Comparison of ENCODE assay signal across 9 cellular contexts in the genomic region with DNA sequence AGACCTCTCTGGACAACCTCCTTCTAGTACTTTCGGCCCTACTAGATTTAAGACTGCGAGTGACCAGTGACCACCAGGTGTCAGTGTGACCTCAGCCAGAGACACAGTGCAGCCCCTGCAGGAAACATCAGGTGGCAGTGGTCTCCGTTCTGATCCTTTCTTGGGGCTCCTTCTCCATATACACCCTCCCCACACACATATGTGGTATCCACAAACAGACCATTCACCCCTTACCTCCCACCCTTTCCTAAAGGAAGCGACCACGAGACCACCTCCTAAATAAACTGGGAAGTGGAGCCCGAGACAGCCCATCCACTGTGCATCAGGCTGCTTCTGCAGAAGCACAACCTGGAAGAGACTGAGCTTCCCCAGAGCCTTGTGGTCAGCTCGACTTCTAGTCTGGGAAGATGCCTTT. TPM values are rescaled to one million over a fixed set of nuclear protein-coding genes. Genes with fewer than 3 reads are reported as not detected.
A peak's percentile ranks its signal among the peaks of the same experiment; 100 is the strongest.
DNase-seq lines count a peak whose midpoint lies in the region; ATAC-seq and TF ChIP-seq lines count a peak whose summit lies in the region.
"Had no signal": no experiment of that assay in that cellular context is flagged by ENCODE, and none has a peak within 500 bp of the region (broad histone marks: within the 10 kb centered on the region; RNA-seq: fewer than 3 reads in every experiment).

No MANE protein-coding gene starts in this region.

- H3K4me3 ChIP-seq in Peyer's patch (no peak overlapping the region), fibroblast of villous mesenchyme (ENCODE audit: low read depth, low read length) (no peak overlapping the region), thyroid gland (replicated peaks in 1 of 3) (no peak overlapping the region)
- H3K4me3 ChIP-seq: SK-N-MC had no signal

- no peaks in the 10 kb centered on the region for H3K9me3 Mint-ChIP-seq in activated T-helper 1 cell treated with anti-CD3 and anti-CD28 coated beads, Interleukin-12 subunit alpha, Interleukin-12 subunit beta, Interleukin-2, Interleukin-4 antibody, amounts not matched to agents 30 ng/mL and 10 ng/mL and 1 ng/mL, durations not matched to agents 14 hours and 24 hours and 36 hours

- peak overlapping the region; percentile 34 for H3K27ac Mint-ChIP-seq in activated T-helper 1 cell treated with anti-CD3 and anti-CD28 coated beads, Interleukin-12 subunit alpha, Interleukin-12 subunit beta, Interleukin-2, Interleukin-4 antibody, amounts not matched to agents 30 ng/mL and 10 ng/mL and 1 ng/mL, durations not matched to agents 14 hours and 24 hours and 36 hours

- TF ChIP-seq CTCF in Peyer's patch (IDR thresholded peaks at IDR 0.05) (peak; percentile 65 to 95 (median 90)), fibroblast of villous mesenchyme (IDR thresholded peaks at IDR 0.05; ENCODE audit: insufficient read depth, low read depth, low read length) (peak; percentile 96), thyroid gland (IDR thresholded peaks at IDR 0.05) (peak; percentile 62 to 99 (median 83))

- peaks cover 28% of the 10 kb centered on the region for H3K36me3 Mint-ChIP-seq in activated T-helper 1 cell treated with anti-CD3 and anti-CD28 coated beads, Interleukin-12 subunit alpha, Interleukin-12 subunit beta, Interleukin-2, Interleukin-4 antibody, amounts not matched to agents 30 ng/mL and 10 ng/mL and 1 ng/mL, durations not matched to agents 14 hours and 24 hours and 36 hours (ENCODE audit: low read depth)

- H3K27ac ChIP-seq in Peyer's patch (no peak overlapping the region), thyroid gland (no peak overlapping the region)
- H3K27ac ChIP-seq: SK-N-MC had no signal

- 53 to 64% methylated on average over 7 of the region's 7 CpGs for WGBS in thyroid gland, 2 donors

- no peak for TF ChIP-seq POLR2A in Peyer's patch (IDR thresholded peaks at IDR 0.05)
- no peak for TF ChIP-seq POLR2A in thyroid gland (IDR thresholded peaks at IDR 0.05)

- H3K4me1 ChIP-seq in Peyer's patch: peaks cover 0 to 35% (median 5%) of the 10 kb centered on the region in 4 donors
- peaks cover 8 to 10% of the 10 kb centered on the region in 2 donors for H3K4me1 ChIP-seq in thyroid gland

- ATAC-seq in HG03565 (IDR thresholded peaks at IDR 0.05; ENCODE audit: unreplicated experiment) (peak; percentile 54), GM18870 (IDR thresholded peaks at IDR 0.05; ENCODE audit: unreplicated experiment) (no peak)

- H3K4me1 Mint-ChIP-seq in activated T-helper 1 cell treated with anti-CD3 and anti-CD28 coated beads, Interleukin-12 subunit alpha, Interleukin-12 subunit beta, Interleukin-2, Interleukin-4 antibody, amounts not matched to agents 30 ng/mL and 10 ng/mL and 1 ng/mL, durations not matched to agents 14 hours and 24 hours and 36 hours (ENCODE audit: low read depth): peaks cover 23% of the 10 kb centered on the region

- intact Hi-C loops in activated T-helper 1 cell treated with anti-CD3 and anti-CD28 coated beads, Interleukin-12 subunit alpha, Interleukin-12 subunit beta, Interleukin-2, Interleukin-4 antibody, amounts not matched to agents 30 ng/mL and 10 ng/mL and 1 ng/mL, durations not matched to agents 14 hours and 24 hours and 36 hours (cut with micrococcal nuclease): loop anchor here (1.0 to 5.0 kb wide), 3 partner anchors 146 to 268 kb away; no protein-coding TSS in a partner anchor
- intact Hi-C loops in thyroid gland (cut with DNase I): loop anchor here (2.0 kb wide), 1 partner anchor 270 kb away; no protein-coding TSS in a partner anchor

- no peaks in the 10 kb centered on the region for H3K27me3 ChIP-seq in Peyer's patch
- no peaks in the 10 kb centered on the region for H3K27me3 ChIP-seq in thyroid gland

- no peaks in the 10 kb centered on the region for H3K9me3 ChIP-seq in Peyer's patch
- no peaks in the 10 kb centered on the region for H3K9me3 ChIP-seq in thyroid gland

- H3K36me3 ChIP-seq in Peyer's patch (peaks cover 0 to 32% (median 0%) of the 10 kb centered on the region in 3 donors), thyroid gland (no peaks in the 10 kb centered on the region)

- DNase-seq in CMK (ENCODE audit: low read depth) (peak; percentile 49), Peyer's patch (peak; percentile 73 to 88 (median 77)), fibroblast of villous mesenchyme (ENCODE audit: low read depth) (peak; percentile 76), occipital lobe (lab: John Stamatoyannopoulos, UW) (peak; percentile 51), thyroid gland (peak; percentile 75 to 78)
- peak; percentile 47 for DNase-seq in activated T-helper 1 cell treated with anti-CD3 and anti-CD28 coated beads, Interleukin-12 subunit alpha, Interleukin-12 subunit beta, Interleukin-2, Interleukin-4 antibody, amounts not matched to agents 30 ng/mL and 10 ng/mL and 1 ng/mL, durations not matched to agents 14 hours and 24 hours and 36 hours (ENCODE audit: low spot score)

- no peak overlapping the region for H3K4me3 Mint-ChIP-seq in activated T-helper 1 cell treated with anti-CD3 and anti-CD28 coated beads, Interleukin-12 subunit alpha, Interleukin-12 subunit beta, Interleukin-2, Interleukin-4 antibody, amounts not matched to agents 30 ng/mL and 10 ng/mL and 1 ng/mL, durations not matched to agents 14 hours and 24 hours and 36 hours

- H3K27me3 Mint-ChIP-seq in activated T-helper 1 cell treated with anti-CD3 and anti-CD28 coated beads, Interleukin-12 subunit alpha, Interleukin-12 subunit beta, Interleukin-2, Interleukin-4 antibody, amounts not matched to agents 30 ng/mL and 10 ng/mL and 1 ng/mL, durations not matched to agents 14 hours and 24 hours and 36 hours (ENCODE audit: insufficient read depth): no peaks in the 10 kb centered on the region

RNA-seq across cellular contexts. Expression of a gene that starts 38.5 kb away (rescaled TPM):
- total RNA-seq in Peyer's patch (100 to 1,000 TPM in 2 of 4 donors, 10 to 100 TPM in 2; 18.2 to 329 (median 117) TPM), fibroblast of villous mesenchyme (under 0.01 and 0.32 TPM in 2 replicates), occipital lobe (1.7 TPM), thyroid gland (1 to 10 TPM in 2 of 4 donors, under 1 TPM in 2; 0.73 to 2.7 (median 1.6) TPM)
- total RNA-seq in activated T-helper 1 cell treated with anti-CD3 and anti-CD28 coated beads, Interleukin-12 subunit alpha, Interleukin-12 subunit beta, Interleukin-2, Interleukin-4 antibody, amounts not matched to agents 30 ng/mL and 10 ng/mL and 1 ng/mL, durations not matched to agents 14 hours and 24 hours and 36 hours: 4.1 and 4.6 TPM in 2 replicates
